ENCODE assay signal across 8 cellular contexts in the genomic region with DNA sequence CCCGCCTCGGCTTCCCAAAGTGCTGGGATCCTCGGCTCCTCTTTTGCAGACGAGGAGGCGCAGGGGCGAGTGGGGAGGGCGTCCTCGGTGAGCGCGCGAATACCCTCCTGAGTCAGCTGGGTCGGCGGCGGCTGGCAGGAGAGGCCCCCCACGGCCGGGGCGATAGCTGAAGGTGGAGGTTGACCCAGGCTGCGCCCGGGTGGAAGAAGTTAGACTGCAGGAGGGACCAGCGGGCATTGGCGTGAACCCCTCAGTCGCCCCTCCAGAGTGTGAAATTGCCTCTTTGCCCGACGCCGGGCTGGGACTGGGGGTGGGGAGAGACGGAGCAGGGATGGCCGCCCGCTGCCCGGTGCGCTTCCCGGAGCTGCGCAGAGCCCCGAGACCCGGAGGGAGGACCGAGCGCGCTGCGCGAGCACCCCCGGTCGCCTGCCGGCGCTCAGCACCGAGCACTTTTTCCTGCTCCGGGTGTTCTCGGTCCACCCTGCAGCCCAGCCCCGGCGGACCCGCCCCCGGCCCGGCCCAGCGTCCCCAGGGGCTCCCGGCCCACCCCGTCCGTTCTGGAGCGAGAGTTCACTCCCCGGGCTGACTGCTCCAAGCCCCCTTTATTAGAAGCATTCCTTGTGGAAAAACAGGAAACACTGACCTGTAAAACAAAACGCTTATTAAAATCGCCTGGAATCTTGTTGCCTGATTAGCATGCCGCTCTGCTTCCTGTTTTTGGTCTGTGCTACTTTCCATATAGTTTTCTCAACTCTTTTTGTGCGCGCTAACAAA. TPM values are rescaled to one million over a fixed set of nuclear protein-coding genes. Genes with fewer than 3 reads are reported as not detected.
A peak's percentile ranks its signal among the peaks of the same experiment; 100 is the strongest.
DNase-seq lines count a peak whose midpoint lies in the region; ATAC-seq, FAIRE-seq and TF ChIP-seq lines count a peak whose summit lies in the region.

No MANE protein-coding gene starts in this region.

- TF ChIP-seq CTCF in HepG2 (CRISPR knock-in tag; IDR thresholded peaks at IDR 0.05) (no peak), suprapubic skin (IDR thresholded peaks at IDR 0.05) (peak in 1 of 2 donors; percentile 8)

- no peak overlapping the region for H3K4me2 ChIP-seq in HepG2 (ENCODE audit: low read depth, low read length)

- POLR2A ChIA-PET in HepG2 (lab: Yijun Ruan, JAX): no interaction called here

- WGBS in HepG2 (ENCODE audit: low lambda C conversion rate): 91% methylated on average over 49 of the region's 62 CpGs
- WGBS in suprapubic skin: 40% methylated on average over 15 of the region's 62 CpGs

- H3K36me3 ChIP-seq in HepG2 (replicated peaks in 1 of 2; ENCODE audit: control insufficient read depth in 1 of 2, insufficient read depth in 2 of 2, low read length in 2 of 2): no peaks in the 10 kb centered on the region
- no peaks in the 10 kb centered on the region for H3K36me3 ChIP-seq in suprapubic skin

- FAIRE-seq in GM12892 (lab: Jason Lieb, UNC) (no peak), HepG2 (lab: Jason Lieb, UNC) (no peak), GM12891 (lab: Jason Lieb, UNC) (no peak)

- peaks cover 25% of the 10 kb centered on the region for H3K27me3 Mint-ChIP-seq in dendritic cell treated with granulocyte-macrophage colony-stimulating factor and Interleukin-4, amounts not matched to agents 40 ng/mL and 50 ng/mL, for 4 days

- intact Hi-C loops in dendritic cell treated with granulocyte-macrophage colony-stimulating factor and Interleukin-4, amounts not matched to agents 40 ng/mL and 50 ng/mL, for 4 days (cut with micrococcal nuclease): no loop called here
- intact Hi-C loops in HepG2 (cut with micrococcal nuclease; ENCODE audit: unreplicated experiment): no loop called here

- TF ChIP-seq POLR2A in GM12892 (IDR thresholded peaks at IDR 0.05; ENCODE audit: low read depth, low read length) (no peak), HepG2 (IDR thresholded peaks at IDR 0.05; ENCODE audit: insufficient read depth in 1 of 2, low read depth in 2 of 2, low read length in 2 of 2) (no peak), suprapubic skin (IDR thresholded peaks at IDR 0.05) (no peak), GM12891 (IDR thresholded peaks at IDR 0.05; ENCODE audit: low read depth, low read length) (no peak)

- H3K4me3 Mint-ChIP-seq in dendritic cell treated with granulocyte-macrophage colony-stimulating factor and Interleukin-4, amounts not matched to agents 40 ng/mL and 50 ng/mL, for 4 days: peak overlapping the region; percentile 77

- H3K27ac Mint-ChIP-seq in dendritic cell treated with granulocyte-macrophage colony-stimulating factor and Interleukin-4, amounts not matched to agents 40 ng/mL and 50 ng/mL, for 4 days: peak overlapping the region; percentile 79

- ATAC-seq in HepG2: no peak
- ATAC-seq in HG03159 (IDR thresholded peaks at IDR 0.05; ENCODE audit: unreplicated experiment): no peak

- no peak for TF ChIP-seq RAD21 in HepG2 (CRISPR knock-in tag; IDR thresholded peaks at IDR 0.05)

- in situ Hi-C loops in HepG2 (cut with HindIII; ENCODE audit: extremely low pct_ligation_motif_present, low pct_unique_long_range_greater_than_20kb): no loop called here

- no peaks in the 10 kb centered on the region for H3K9me3 Mint-ChIP-seq in dendritic cell treated with granulocyte-macrophage colony-stimulating factor and Interleukin-4, amounts not matched to agents 40 ng/mL and 50 ng/mL, for 4 days

- peaks cover 5% of the 10 kb centered on the region for H3K4me1 Mint-ChIP-seq in dendritic cell treated with granulocyte-macrophage colony-stimulating factor and Interleukin-4, amounts not matched to agents 40 ng/mL and 50 ng/mL, for 4 days (ENCODE audit: low read depth)

- H3K79me2 ChIP-seq in HepG2 (ENCODE audit: insufficient read depth, low read length): no peaks in the 10 kb centered on the region

- H3K27me3 ChIP-seq in HepG2 (ENCODE audit: control insufficient read depth in 1 of 2, insufficient read depth in 2 of 2, low read length in 2 of 2) (no peaks in the 10 kb centered on the region), suprapubic skin (peaks cover 15% of the 10 kb centered on the region)

- no peak overlapping the region for H2AFZ ChIP-seq in HepG2 (ENCODE audit: low read length)

- H3K9ac ChIP-seq in HepG2 (ENCODE audit: insufficient read depth, low read depth, low read length): no peak overlapping the region

- H3K36me3 Mint-ChIP-seq in dendritic cell treated with granulocyte-macrophage colony-stimulating factor and Interleukin-4, amounts not matched to agents 40 ng/mL and 50 ng/mL, for 4 days (ENCODE audit: low read depth): no peaks in the 10 kb centered on the region

- no peaks in the 10 kb centered on the region for H4K20me1 ChIP-seq in HepG2 (ENCODE audit: insufficient read depth, low read length)

- no TSS peak for BruUV-seq in HepG2 (replicated peaks; lab: Mats Ljungman, UMichigan)

- CTCF ChIA-PET in HepG2 (lab: Yijun Ruan, JAX; ENCODE audit: low intra/inter-chr PET ratio, low total read pairs): no interaction called here

- H3K27ac ChIP-seq in HepG2 (ENCODE audit: extremely low read length, insufficient read depth, low read length) (no peak overlapping the region), suprapubic skin (peak overlapping the region; percentile 1)

- H3K4me3 ChIP-seq in HepG2 (replicated peaks in 1 of 3; ENCODE audit: insufficient read depth in 1 of 3, low read depth in 2 of 3, low read length in 3 of 3) (no peak overlapping the region), suprapubic skin (peak overlapping the region; percentile 47)

- DNase-seq in GM12892 (ENCODE audit: insufficient read length): peak; percentile 44
- peak; percentile 48 for DNase-seq in RPMI7951 (ENCODE audit: low read depth)
- DNase-seq in HepG2 (ENCODE audit: low spot score): no peak
- peak in 1 of 2 donors; percentile 70 for DNase-seq in suprapubic skin (ENCODE audit: low spot score in 2 of 2)
- DNase-seq in HPDE6-E6E7 (ENCODE audit: extremely low spot score): no peak
- no peak for DNase-seq in GM12891 (ENCODE audit: insufficient read length, low spot score)

- H3K4me1 ChIP-seq in HepG2 (ENCODE audit: insufficient read depth, low read length): peaks cover 54% of the 10 kb centered on the region
- peaks cover 19% of the 10 kb centered on the region for H3K4me1 ChIP-seq in suprapubic skin

- H3K9me3 ChIP-seq in HepG2 (ENCODE audit: low read length): no peaks in the 10 kb centered on the region
- H3K9me3 ChIP-seq in suprapubic skin: no peaks in the 10 kb centered on the region

- TF ChIP-seq EP300 in HepG2 (IDR thresholded peaks at IDR 0.05; ENCODE audit: low read depth in 2 of 2, low read length in 2 of 2): no peak
- no peak for TF ChIP-seq EP300 in HepG2 (CRISPR knock-in tag; IDR thresholded peaks at IDR 0.05; ENCODE audit: borderline replicate concordance)
- no peak for TF ChIP-seq EP300 in suprapubic skin (IDR thresholded peaks at IDR 0.05)

RNA-seq across cellular contexts. Expression of a gene that starts 13.7 kb away (rescaled TPM):
- 0.36 TPM for polyA plus RNA-seq in GM12892 (2012; ENCODE audit: missing spikeins)
- total RNA-seq in RPMI7951 (2014; rRNA removed; shearing (Covaris generic)): 29.7 and 34.4 TPM in 2 replicates
- total RNA-seq in HepG2 (2016; rRNA removed; fragmentation: Illumina TruSeq; extraction: Trizol): 5.9 and 7.0 TPM in 2 replicates
- 2.1 and 2.2 TPM in 2 replicates for total RNA-seq in HepG2 (2016; cell fraction: cytosol; rRNA removed; fragmentation: Illumina TruSeq; extraction: Trizol; ENCODE audit: low read depth)
- 5.0 and 7.5 TPM in 2 replicates for total RNA-seq in HepG2 (2016; cell fraction: insoluble cytoplasmic fraction; rRNA removed; fragmentation: Illumina TruSeq; extraction: Trizol)
- total RNA-seq in HepG2 (2016; cell fraction: membrane; rRNA removed; fragmentation: Illumina TruSeq; extraction: Trizol): 4.1 and 4.3 TPM in 2 replicates
- total RNA-seq in HepG2 (2016; cell fraction: nucleus; rRNA removed; fragmentation: Illumina TruSeq; extraction: Trizol): 9.1 and 10.4 TPM in 2 replicates
- 7.1 and 14.3 TPM in 2 replicates for polyA plus RNA-seq in HepG2 (2011; rRNA removed)
- polyA plus RNA-seq in HepG2 (2011; cell fraction: cytosol; rRNA removed): 5.2 and 8.0 TPM in 2 replicates
- polyA plus RNA-seq in HepG2 (2011; cell fraction: nucleus; rRNA removed): 21.8 and 25.1 TPM in 2 replicates
- polyA plus RNA-seq in HepG2 (2012): 29.0 and 36.7 TPM in 2 replicates
- polyA plus RNA-seq in HepG2 (2016; cell fraction: cytosol; fragmentation: Illumina TruSeq; extraction: Trizol; ENCODE audit: low read depth): 0.69 and 0.71 TPM in 2 replicates
- 3.6 and 4.1 TPM in 2 replicates for polyA plus RNA-seq in HepG2 (2016; cell fraction: insoluble cytoplasmic fraction; fragmentation: Illumina TruSeq; extraction: Trizol; ENCODE audit: low read depth)
- polyA plus RNA-seq in HepG2 (2016; cell fraction: membrane; fragmentation: Illumina TruSeq; extraction: Trizol; ENCODE audit: low read depth): 1.4 and 1.9 TPM in 2 replicates
- 11.0 and 11.5 TPM in 2 replicates for polyA plus RNA-seq in HepG2 (2016; cell fraction: nucleus; fragmentation: Illumina TruSeq; extraction: Trizol; ENCODE audit: insufficient read depth, low read depth)
- 29.7 and 125 TPM in 2 replicates for polyA minus RNA-seq in HepG2 (2011; rRNA and poly(A)+ RNA removed; ENCODE audit: low replicate concordance)
- 18.2 and 34.1 TPM in 2 replicates for polyA minus RNA-seq in HepG2 (2011; cell fraction: cytosol; rRNA and poly(A)+ RNA removed)
- 14.2 and 22.8 TPM in 2 replicates for polyA minus RNA-seq in HepG2 (2011; cell fraction: nucleus; rRNA and poly(A)+ RNA removed)
- 100 to 1,000 TPM in 1 of 4 donors, 10 to 100 TPM in 3; 18.5 to 125 (median 38.3) TPM for total RNA-seq in suprapubic skin
- 2.4 TPM for polyA plus RNA-seq in GM12891 (2012; ENCODE audit: low read depth, missing spikeins)

RNA-seq across cellular contexts. Expression of a gene that starts 48.2 kb away (rescaled TPM):
- 77.6 TPM for polyA plus RNA-seq in GM12892 (2012; ENCODE audit: missing spikeins)
- 116 and 134 TPM in 2 replicates for total RNA-seq in RPMI7951 (2014; rRNA removed; shearing (Covaris generic))
- 100 and 128 TPM in 2 replicates for total RNA-seq in HepG2 (2016; rRNA removed; fragmentation: Illumina TruSeq; extraction: Trizol)
- total RNA-seq in HepG2 (2016; cell fraction: cytosol; rRNA removed; fragmentation: Illumina TruSeq; extraction: Trizol; ENCODE audit: low read depth): 51.5 and 56.8 TPM in 2 replicates
- total RNA-seq in HepG2 (2016; cell fraction: insoluble cytoplasmic fraction; rRNA removed; fragmentation: Illumina TruSeq; extraction: Trizol): 90.5 and 136 TPM in 2 replicates
- total RNA-seq in HepG2 (2016; cell fraction: membrane; rRNA removed; fragmentation: Illumina TruSeq; extraction: Trizol): 53.3 and 53.5 TPM in 2 replicates
- total RNA-seq in HepG2 (2016; cell fraction: nucleus; rRNA removed; fragmentation: Illumina TruSeq; extraction: Trizol): 41.8 and 43.3 TPM in 2 replicates
- 56.3 and 61.5 TPM in 2 replicates for polyA plus RNA-seq in HepG2 (2011; rRNA removed)
- polyA plus RNA-seq in HepG2 (2011; cell fraction: cytosol; rRNA removed): 52.8 and 61.9 TPM in 2 replicates
- 26.4 and 27.8 TPM in 2 replicates for polyA plus RNA-seq in HepG2 (2011; cell fraction: nucleus; rRNA removed)
- polyA plus RNA-seq in HepG2 (2012): 49.9 and 56.6 TPM in 2 replicates
- polyA plus RNA-seq in HepG2 (2016; cell fraction: cytosol; fragmentation: Illumina TruSeq; extraction: Trizol; ENCODE audit: low read depth): 48.1 and 59.5 TPM in 2 replicates
- 119 and 125 TPM in 2 replicates for polyA plus RNA-seq in HepG2 (2016; cell fraction: insoluble cytoplasmic fraction; fragmentation: Illumina TruSeq; extraction: Trizol; ENCODE audit: low read depth)
- 41.7 and 46.4 TPM in 2 replicates for polyA plus RNA-seq in HepG2 (2016; cell fraction: membrane; fragmentation: Illumina TruSeq; extraction: Trizol; ENCODE audit: low read depth)
- polyA plus RNA-seq in HepG2 (2016; cell fraction: nucleus; fragmentation: Illumina TruSeq; extraction: Trizol; ENCODE audit: insufficient read depth, low read depth): 59.6 and 63.8 TPM in 2 replicates
- 26.5 and 74.2 TPM in 2 replicates for polyA minus RNA-seq in HepG2 (2011; rRNA and poly(A)+ RNA removed; ENCODE audit: low replicate concordance)
- polyA minus RNA-seq in HepG2 (2011; cell fraction: cytosol; rRNA and poly(A)+ RNA removed): 12.5 and 18.9 TPM in 2 replicates
- polyA minus RNA-seq in HepG2 (2011; cell fraction: nucleus; rRNA and poly(A)+ RNA removed): 21.3 and 25.6 TPM in 2 replicates
- 10 to 100 TPM; 28.6 to 43.8 (median 35.0) TPM for total RNA-seq in suprapubic skin
- polyA plus RNA-seq in GM12891 (2012; ENCODE audit: low read depth, missing spikeins): 127 TPM

RNA-seq across cellular contexts. Expression of a gene that starts 48.3 kb away (rescaled TPM):
- polyA plus RNA-seq in GM12892 (2012; ENCODE audit: missing spikeins): 5.9 TPM
- 5.3 and 5.4 TPM in 2 replicates for total RNA-seq in RPMI7951 (2014; rRNA removed; shearing (Covaris generic))
- total RNA-seq in HepG2 (2016; rRNA removed; fragmentation: Illumina TruSeq; extraction: Trizol): 5.9 and 9.9 TPM in 2 replicates
- 3.2 and 3.6 TPM in 2 replicates for total RNA-seq in HepG2 (2016; cell fraction: cytosol; rRNA removed; fragmentation: Illumina TruSeq; extraction: Trizol; ENCODE audit: low read depth)
- 4.3 and 13.3 TPM in 2 replicates for total RNA-seq in HepG2 (2016; cell fraction: insoluble cytoplasmic fraction; rRNA removed; fragmentation: Illumina TruSeq; extraction: Trizol)
- total RNA-seq in HepG2 (2016; cell fraction: membrane; rRNA removed; fragmentation: Illumina TruSeq; extraction: Trizol): 4.7 and 5.4 TPM in 2 replicates
- total RNA-seq in HepG2 (2016; cell fraction: nucleus; rRNA removed; fragmentation: Illumina TruSeq; extraction: Trizol): 12.8 and 19.6 TPM in 2 replicates
- 8.9 and 11.4 TPM in 2 replicates for polyA plus RNA-seq in HepG2 (2011; rRNA removed)
- 3.7 and 3.8 TPM in 2 replicates for polyA plus RNA-seq in HepG2 (2011; cell fraction: cytosol; rRNA removed)
- 32.6 and 32.7 TPM in 2 replicates for polyA plus RNA-seq in HepG2 (2011; cell fraction: nucleus; rRNA removed)
- polyA plus RNA-seq in HepG2 (2012): 8.7 and 9.4 TPM in 2 replicates
- polyA plus RNA-seq in HepG2 (2016; cell fraction: cytosol; fragmentation: Illumina TruSeq; extraction: Trizol; ENCODE audit: low read depth): 1.2 and 1.7 TPM in 2 replicates
- 6.1 and 8.6 TPM in 2 replicates for polyA plus RNA-seq in HepG2 (2016; cell fraction: insoluble cytoplasmic fraction; fragmentation: Illumina TruSeq; extraction: Trizol; ENCODE audit: low read depth)
- polyA plus RNA-seq in HepG2 (2016; cell fraction: membrane; fragmentation: Illumina TruSeq; extraction: Trizol; ENCODE audit: low read depth): 3.5 and 3.6 TPM in 2 replicates
- polyA plus RNA-seq in HepG2 (2016; cell fraction: nucleus; fragmentation: Illumina TruSeq; extraction: Trizol; ENCODE audit: insufficient read depth, low read depth): 34.8 and 38.5 TPM in 2 replicates
- polyA minus RNA-seq in HepG2 (2011; rRNA and poly(A)+ RNA removed; ENCODE audit: low replicate concordance): 24.9 and 42.4 TPM in 2 replicates
- polyA minus RNA-seq in HepG2 (2011; cell fraction: cytosol; rRNA and poly(A)+ RNA removed): 8.0 and 8.1 TPM in 2 replicates
- polyA minus RNA-seq in HepG2 (2011; cell fraction: nucleus; rRNA and poly(A)+ RNA removed): 22.9 and 24.8 TPM in 2 replicates
- total RNA-seq in suprapubic skin: 10 to 100 TPM; 22.9 to 55.0 (median 30.3) TPM
- polyA plus RNA-seq in GM12891 (2012; ENCODE audit: low read depth, missing spikeins): 6.7 TPM

Comparison
In these comparisons a context has a peak if more than half of its experiments do, and no peak if none do; other contexts are left out.
1. DNase-seq: peak in GM12892 (single experiment) and RPMI7951 (single experiment); none in HepG2 (single experiment), HPDE6-E6E7 (single experiment) and GM12891 (single experiment).